1 cellular context compared by ENCODE assay signal in the genomic region with DNA sequence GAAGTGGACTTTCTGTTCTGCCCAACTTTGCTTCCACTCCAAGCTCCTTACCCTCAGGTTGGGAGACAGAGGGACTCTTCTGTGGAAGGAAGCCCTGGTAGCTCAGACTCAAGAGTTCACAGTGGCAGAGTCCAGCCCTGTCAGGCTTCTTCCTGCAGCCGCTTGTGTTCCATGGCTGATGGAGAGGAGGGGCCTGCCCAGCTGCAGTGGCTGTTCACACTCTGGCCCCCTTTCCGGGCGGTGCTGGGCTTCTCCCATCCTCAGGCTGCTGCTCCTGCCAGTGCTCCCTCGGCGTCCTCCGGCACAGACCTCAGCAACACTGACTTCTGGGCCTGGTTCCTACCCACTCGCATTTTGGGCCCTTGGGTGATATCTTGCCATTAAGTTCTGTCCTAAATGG.
TF ChIP-seq lines count a peak whose summit lies in the region.

No MANE protein-coding gene starts in this region.

TF ChIP-seq in GM23338, 12 proteins besides CTCF, POLR2A, EP300 and RAD21 (continued from another document):
- no peak for TF ChIP-seq EZH2 (IDR thresholded peaks at IDR 0.05; ENCODE audit: low read depth, unreplicated experiment)
- no peak for TF ChIP-seq EZH2phosphoT487 (IDR thresholded peaks at IDR 0.05; ENCODE audit: unreplicated experiment)
- TF ChIP-seq JUNB (IDR thresholded peaks at IDR 0.05; ENCODE audit: unreplicated experiment): no peak
- TF ChIP-seq, protein P1, sequence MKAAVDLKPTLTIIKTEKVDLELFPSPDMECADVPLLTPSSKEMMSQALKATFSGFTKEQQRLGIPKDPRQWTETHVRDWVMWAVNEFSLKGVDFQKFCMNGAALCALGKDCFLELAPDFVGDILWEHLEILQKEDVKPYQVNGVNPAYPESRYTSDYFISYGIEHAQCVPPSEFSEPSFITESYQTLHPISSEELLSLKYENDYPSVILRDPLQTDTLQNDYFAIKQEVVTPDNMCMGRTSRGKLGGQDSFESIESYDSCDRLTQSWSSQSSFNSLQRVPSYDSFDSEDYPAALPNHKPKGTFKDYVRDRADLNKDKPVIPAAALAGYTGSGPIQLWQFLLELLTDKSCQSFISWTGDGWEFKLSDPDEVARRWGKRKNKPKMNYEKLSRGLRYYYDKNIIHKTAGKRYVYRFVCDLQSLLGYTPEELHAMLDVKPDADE (IDR thresholded peaks at IDR 0.05): no peak
- TF ChIP-seq POLR2AphosphoS5 (IDR thresholded peaks at IDR 0.05; ENCODE audit: low read depth): no peak
- TF ChIP-seq STAT1 (IDR thresholded peaks at IDR 0.05; ENCODE audit: unreplicated experiment): no peak
- TF ChIP-seq, protein P2, sequence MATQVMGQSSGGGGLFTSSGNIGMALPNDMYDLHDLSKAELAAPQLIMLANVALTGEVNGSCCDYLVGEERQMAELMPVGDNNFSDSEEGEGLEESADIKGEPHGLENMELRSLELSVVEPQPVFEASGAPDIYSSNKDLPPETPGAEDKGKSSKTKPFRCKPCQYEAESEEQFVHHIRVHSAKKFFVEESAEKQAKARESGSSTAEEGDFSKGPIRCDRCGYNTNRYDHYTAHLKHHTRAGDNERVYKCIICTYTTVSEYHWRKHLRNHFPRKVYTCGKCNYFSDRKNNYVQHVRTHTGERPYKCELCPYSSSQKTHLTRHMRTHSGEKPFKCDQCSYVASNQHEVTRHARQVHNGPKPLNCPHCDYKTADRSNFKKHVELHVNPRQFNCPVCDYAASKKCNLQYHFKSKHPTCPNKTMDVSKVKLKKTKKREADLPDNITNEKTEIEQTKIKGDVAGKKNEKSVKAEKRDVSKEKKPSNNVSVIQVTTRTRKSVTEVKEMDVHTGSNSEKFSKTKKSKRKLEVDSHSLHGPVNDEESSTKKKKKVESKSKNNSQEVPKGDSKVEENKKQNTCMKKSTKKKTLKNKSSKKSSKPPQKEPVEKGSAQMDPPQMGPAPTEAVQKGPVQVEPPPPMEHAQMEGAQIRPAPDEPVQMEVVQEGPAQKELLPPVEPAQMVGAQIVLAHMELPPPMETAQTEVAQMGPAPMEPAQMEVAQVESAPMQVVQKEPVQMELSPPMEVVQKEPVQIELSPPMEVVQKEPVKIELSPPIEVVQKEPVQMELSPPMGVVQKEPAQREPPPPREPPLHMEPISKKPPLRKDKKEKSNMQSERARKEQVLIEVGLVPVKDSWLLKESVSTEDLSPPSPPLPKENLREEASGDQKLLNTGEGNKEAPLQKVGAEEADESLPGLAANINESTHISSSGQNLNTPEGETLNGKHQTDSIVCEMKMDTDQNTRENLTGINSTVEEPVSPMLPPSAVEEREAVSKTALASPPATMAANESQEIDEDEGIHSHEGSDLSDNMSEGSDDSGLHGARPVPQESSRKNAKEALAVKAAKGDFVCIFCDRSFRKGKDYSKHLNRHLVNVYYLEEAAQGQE (IDR thresholded peaks at IDR 0.05; ENCODE audit: unreplicated experiment): no peak
- no peak for TF ChIP-seq NANOG (IDR thresholded peaks at IDR 0.05; ENCODE audit: borderline replicate concordance)
- TF ChIP-seq, protein P3, sequence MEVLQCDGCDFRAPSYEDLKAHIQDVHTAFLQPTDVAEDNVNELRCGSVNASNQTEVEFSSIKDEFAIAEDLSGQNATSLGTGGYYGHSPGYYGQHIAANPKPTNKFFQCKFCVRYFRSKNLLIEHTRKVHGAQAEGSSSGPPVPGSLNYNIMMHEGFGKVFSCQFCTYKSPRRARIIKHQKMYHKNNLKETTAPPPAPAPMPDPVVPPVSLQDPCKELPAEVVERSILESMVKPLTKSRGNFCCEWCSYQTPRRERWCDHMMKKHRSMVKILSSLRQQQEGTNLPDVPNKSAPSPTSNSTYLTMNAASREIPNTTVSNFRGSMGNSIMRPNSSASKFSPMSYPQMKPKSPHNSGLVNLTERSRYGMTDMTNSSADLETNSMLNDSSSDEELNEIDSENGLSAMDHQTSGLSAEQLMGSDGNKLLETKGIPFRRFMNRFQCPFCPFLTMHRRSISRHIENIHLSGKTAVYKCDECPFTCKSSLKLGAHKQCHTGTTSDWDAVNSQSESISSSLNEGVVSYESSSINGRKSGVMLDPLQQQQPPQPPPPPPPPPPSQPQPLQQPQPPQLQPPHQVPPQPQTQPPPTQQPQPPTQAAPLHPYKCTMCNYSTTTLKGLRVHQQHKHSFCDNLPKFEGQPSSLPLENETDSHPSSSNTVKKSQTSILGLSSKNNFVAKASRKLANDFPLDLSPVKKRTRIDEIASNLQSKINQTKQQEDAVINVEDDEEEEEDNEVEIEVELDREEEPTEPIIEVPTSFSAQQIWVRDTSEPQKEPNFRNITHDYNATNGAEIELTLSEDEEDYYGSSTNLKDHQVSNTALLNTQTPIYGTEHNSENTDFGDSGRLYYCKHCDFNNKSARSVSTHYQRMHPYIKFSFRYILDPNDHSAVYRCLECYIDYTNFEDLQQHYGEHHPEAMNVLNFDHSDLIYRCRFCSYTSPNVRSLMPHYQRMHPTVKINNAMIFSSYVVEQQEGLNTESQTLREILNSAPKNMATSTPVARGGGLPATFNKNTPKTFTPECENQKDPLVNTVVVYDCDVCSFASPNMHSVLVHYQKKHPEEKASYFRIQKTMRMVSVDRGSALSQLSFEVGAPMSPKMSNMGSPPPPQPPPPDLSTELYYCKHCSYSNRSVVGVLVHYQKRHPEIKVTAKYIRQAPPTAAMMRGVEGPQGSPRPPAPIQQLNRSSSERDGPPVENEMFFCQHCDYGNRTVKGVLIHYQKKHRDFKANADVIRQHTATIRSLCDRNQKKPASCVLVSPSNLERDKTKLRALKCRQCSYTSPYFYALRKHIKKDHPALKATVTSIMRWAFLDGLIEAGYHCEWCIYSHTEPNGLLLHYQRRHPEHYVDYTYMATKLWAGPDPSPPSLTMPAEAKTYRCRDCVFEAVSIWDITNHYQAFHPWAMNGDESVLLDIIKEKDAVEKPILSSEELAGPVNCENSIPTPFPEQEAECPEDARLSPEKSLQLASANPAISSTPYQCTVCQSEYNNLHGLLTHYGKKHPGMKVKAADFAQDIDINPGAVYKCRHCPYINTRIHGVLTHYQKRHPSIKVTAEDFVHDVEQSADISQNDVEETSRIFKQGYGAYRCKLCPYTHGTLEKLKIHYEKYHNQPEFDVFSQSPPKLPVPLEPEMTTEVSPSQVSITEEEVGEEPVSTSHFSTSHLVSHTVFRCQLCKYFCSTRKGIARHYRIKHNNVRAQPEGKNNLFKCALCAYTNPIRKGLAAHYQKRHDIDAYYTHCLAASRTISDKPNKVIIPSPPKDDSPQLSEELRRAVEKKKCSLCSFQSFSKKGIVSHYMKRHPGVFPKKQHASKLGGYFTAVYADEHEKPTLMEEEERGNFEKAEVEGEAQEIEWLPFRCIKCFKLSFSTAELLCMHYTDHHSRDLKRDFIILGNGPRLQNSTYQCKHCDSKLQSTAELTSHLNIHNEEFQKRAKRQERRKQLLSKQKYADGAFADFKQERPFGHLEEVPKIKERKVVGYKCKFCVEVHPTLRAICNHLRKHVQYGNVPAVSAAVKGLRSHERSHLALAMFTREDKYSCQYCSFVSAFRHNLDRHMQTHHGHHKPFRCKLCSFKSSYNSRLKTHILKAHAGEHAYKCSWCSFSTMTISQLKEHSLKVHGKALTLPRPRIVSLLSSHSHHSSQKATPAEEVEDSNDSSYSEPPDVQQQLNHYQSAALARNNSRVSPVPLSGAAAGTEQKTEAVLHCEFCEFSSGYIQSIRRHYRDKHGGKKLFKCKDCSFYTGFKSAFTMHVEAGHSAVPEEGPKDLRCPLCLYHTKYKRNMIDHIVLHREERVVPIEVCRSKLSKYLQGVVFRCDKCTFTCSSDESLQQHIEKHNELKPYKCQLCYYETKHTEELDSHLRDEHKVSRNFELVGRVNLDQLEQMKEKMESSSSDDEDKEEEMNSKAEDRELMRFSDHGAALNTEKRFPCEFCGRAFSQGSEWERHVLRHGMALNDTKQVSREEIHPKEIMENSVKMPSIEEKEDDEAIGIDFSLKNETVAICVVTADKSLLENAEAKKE (CRISPR knock-in tag; IDR thresholded peaks at IDR 0.05): no peak
- no peak for TF ChIP-seq ZNF114 (CRISPR knock-in tag; IDR thresholded peaks at IDR 0.05)
- TF ChIP-seq CREB1 (CRISPR knock-in tag; IDR thresholded peaks at IDR 0.05; ENCODE audit: low read depth): no peak
TF ChIP-seq in GM23338: peak in this region for 0.
